16 cellular contexts compared by ENCODE assay signal in genomic region chr15:62993066-62993465, GRCh38. TPM values are rescaled to one million over a fixed set of nuclear protein-coding genes. Genes with fewer than 3 reads are reported as not detected.
DNase-seq lines count a peak whose midpoint lies in the region; ATAC-seq and TF ChIP-seq lines count a peak whose summit lies in the region.
"Had no signal": no experiment of that assay in that cellular context is flagged by ENCODE, and none has a peak within 500 bp of the region (broad histone marks: within the 10 kb centered on the region; RNA-seq: fewer than 3 reads in every experiment).

No MANE protein-coding gene starts in this region.

- H3K79me2 ChIP-seq in H9 (ENCODE audit: insufficient read depth, low read length) (no peaks in the 10 kb centered on the region), trophoblast cell (ENCODE audit: control insufficient read depth, insufficient read depth, low read length, poor library complexity) (peaks cover 14% of the 10 kb centered on the region)

- H3K9me3 ChIP-seq in H9 (ENCODE audit: control insufficient read depth, low read depth, low read length) (no peaks in the 10 kb centered on the region), mesenchymal stem cell (ENCODE audit: control insufficient read depth, low read length) (no peaks in the 10 kb centered on the region), trophoblast cell (ENCODE audit: insufficient read depth, low read depth, low read length) (no peaks in the 10 kb centered on the region)
- H3K9me3 ChIP-seq: BLaER1 had no signal

- no peak overlapping the region for H3K4me3 ChIP-seq in mesenchymal stem cell (ENCODE audit: insufficient read depth in 1 of 2, low read depth in 1 of 2, low read length in 2 of 2)
- H3K4me3 ChIP-seq in trophoblast cell (ENCODE audit: low read depth, low read length): no peak overlapping the region
- H3K4me3 ChIP-seq: BLaER1, GM23338 had no signal

- H4K91ac ChIP-seq in H9 (ENCODE audit: insufficient read length, low read depth, low read length) (no peak overlapping the region), mesenchymal stem cell (ENCODE audit: low read length) (no peak overlapping the region), trophoblast cell (ENCODE audit: low read depth, low read length) (peak overlapping the region; percentile 63)

- H3K27me3 ChIP-seq in H9 (ENCODE audit: insufficient read depth, low read length) (no peaks in the 10 kb centered on the region), mesenchymal stem cell (ENCODE audit: control insufficient read depth in 1 of 2, insufficient read depth in 1 of 2, low read length in 2 of 2) (peaks cover 0 to 5% of the 10 kb centered on the region in 2 experiments), trophoblast cell (ENCODE audit: insufficient read depth, low read length) (no peaks in the 10 kb centered on the region)
- H3K27me3 ChIP-seq: BLaER1 had no signal

- H3K27me3 Mint-ChIP-seq in H9 (ENCODE audit: low read depth) (no peaks in the 10 kb centered on the region; the same call in 1 of the 2 replicates), osteocyte (ENCODE audit: unreplicated experiment) (no peaks in the 10 kb centered on the region)

- peaks cover 21 to 29% of the 10 kb centered on the region in 2 experiments for H3K4me1 Mint-ChIP-seq in H9
- peaks cover 59% of the 10 kb centered on the region for H3K4me1 Mint-ChIP-seq in osteocyte (ENCODE audit: unreplicated experiment)
- H3K4me1 Mint-ChIP-seq: CD4-positive, alpha-beta memory T cell had no signal

- no peaks in the 10 kb centered on the region for H3K79me1 ChIP-seq in H9 (ENCODE audit: insufficient read depth, low read depth, low read length, poor library complexity, severe bottlenecking)
- H3K79me1 ChIP-seq in mesenchymal stem cell (replicated peaks; ENCODE audit: low read length, poor library complexity, severe bottlenecking): no peaks in the 10 kb centered on the region
- peaks cover 48% of the 10 kb centered on the region for H3K79me1 ChIP-seq in trophoblast cell (ENCODE audit: low read length)

- no peak overlapping the region for H3T11ph ChIP-seq in H9 (ENCODE audit: low read length)

- no peak overlapping the region for H2BK12ac ChIP-seq in H9 (ENCODE audit: insufficient read length, low read depth, low read length)
- no peak overlapping the region for H2BK12ac ChIP-seq in mesenchymal stem cell (ENCODE audit: low read length in 2 of 2)
- H2BK12ac ChIP-seq in trophoblast cell (ENCODE audit: low read length): peak overlapping the region; percentile 72

- no peak overlapping the region for H2BK20ac ChIP-seq in H9 (ENCODE audit: low read depth, low read length, poor library complexity, severe bottlenecking)

- H3K14ac ChIP-seq in H9 (ENCODE audit: insufficient read depth, low read length) (no peak overlapping the region), mesenchymal stem cell (ENCODE audit: low read length in 2 of 2) (no peak overlapping the region), trophoblast cell (ENCODE audit: low read length) (peak overlapping the region; percentile 14)

- H3K18ac ChIP-seq in H9 (ENCODE audit: insufficient read length, low read depth, low read length) (no peak overlapping the region), mesenchymal stem cell (ENCODE audit: low read depth in 1 of 2, low read length in 2 of 2) (no peak overlapping the region), trophoblast cell (ENCODE audit: low read length) (no peak overlapping the region)

- H4K8ac ChIP-seq in H9 (replicated peaks; ENCODE audit: insufficient read length, low read depth, low read length) (no peak overlapping the region), mesenchymal stem cell (ENCODE audit: low read length) (no peak overlapping the region), trophoblast cell (ENCODE audit: low read depth, low read length) (no peak overlapping the region)

- H4K20me1 ChIP-seq in H9 (ENCODE audit: control insufficient read depth, insufficient read depth, insufficient read length): no peaks in the 10 kb centered on the region
- H4K20me1 ChIP-seq: BLaER1 had no signal

- WGBS in H9 (ENCODE audit: extremely low coverage, insufficient read length, low lambda C conversion rate): no CpG with 5 or more reads among the region's 7 CpGs
- WGBS in mesenchymal stem cell: 97% methylated on average over 7 of the region's 7 CpGs
- WGBS in trophoblast cell (ENCODE audit: extremely low coverage, insufficient coverage, insufficient read length): no CpG with 5 or more reads among the region's 7 CpGs

- H2BK120ac ChIP-seq in H9 (ENCODE audit: low read depth, low read length, poor library complexity, severe bottlenecking): no peak overlapping the region
- H2BK120ac ChIP-seq in mesenchymal stem cell (ENCODE audit: low read depth, low read length): no peak overlapping the region
- no peak overlapping the region for H2BK120ac ChIP-seq in trophoblast cell (ENCODE audit: insufficient read depth, low read length, poor library complexity)

- ATAC-seq in GM21515 (IDR thresholded peaks at IDR 0.05; ENCODE audit: unreplicated experiment): no peak
- ATAC-seq: GM23338 had no signal

- H3K36me3 ChIP-seq in mesenchymal stem cell (ENCODE audit: control insufficient read depth in 1 of 2, insufficient read depth in 2 of 2, low read depth in 1 of 2, low read length in 2 of 2) (no peaks in the 10 kb centered on the region), trophoblast cell (ENCODE audit: control insufficient read depth in 1 of 2, insufficient read depth in 2 of 2, low read length in 2 of 2) (no peaks in the 10 kb centered on the region)
- H3K36me3 ChIP-seq: BLaER1 had no signal

- no peak overlapping the region for H4K5ac ChIP-seq in H9 (ENCODE audit: insufficient read length, low read depth, low read length)

- H2BK5ac ChIP-seq in H9 (ENCODE audit: insufficient read length, low read length) (no peak overlapping the region), mesenchymal stem cell (ENCODE audit: low read depth, low read length, poor library complexity, severe bottlenecking) (no peak overlapping the region), trophoblast cell (ENCODE audit: low read depth, low read length, poor library complexity) (no peak overlapping the region)

- no peak for TF ChIP-seq CTCF in H9 (conservative IDR thresholded peaks at IDR 0.05)
- TF ChIP-seq CTCF in VCaP (conservative IDR thresholded peaks at IDR 0.05): no peak
- TF ChIP-seq CTCF in osteocyte (IDR thresholded peaks at IDR 0.05): no peak

- no peak overlapping the region for H3K4me2 ChIP-seq in H9 (ENCODE audit: insufficient read depth, insufficient read length, low read length)
- H3K4me2 ChIP-seq in mesenchymal stem cell (ENCODE audit: low read length, poor library complexity, severe bottlenecking): no peak overlapping the region
- H3K4me2 ChIP-seq in trophoblast cell (ENCODE audit: low read length): no peak overlapping the region
- H3K4me2 ChIP-seq: BLaER1, GM23338 had no signal

- no peaks in the 10 kb centered on the region for H3K4me1 ChIP-seq in H9 (ENCODE audit: insufficient read depth, low read length)
- peaks cover 11% of the 10 kb centered on the region for H3K4me1 ChIP-seq in mesenchymal stem cell (ENCODE audit: control insufficient read depth, insufficient read depth, low read depth, low read length)
- peaks cover 12 to 22% of the 10 kb centered on the region in 2 experiments for H3K4me1 ChIP-seq in trophoblast cell (ENCODE audit: control insufficient read depth in 1 of 2, insufficient read depth in 2 of 2, low read length in 2 of 2)
- H3K4me1 ChIP-seq: BLaER1 had no signal

- H3K56ac ChIP-seq in H9 (ENCODE audit: insufficient read length, low read depth, low read length): no peak overlapping the region

- no peaks in the 10 kb centered on the region; a peak in 1 of 5 replicates for H3K9me3 Mint-ChIP-seq in H9
- no peaks in the 10 kb centered on the region for H3K9me3 Mint-ChIP-seq in osteocyte (ENCODE audit: unreplicated experiment)
- H3K9me3 Mint-ChIP-seq: GM23338 had no signal

- H2AK5ac ChIP-seq in H9 (ENCODE audit: insufficient read length, low read length) (no peak overlapping the region), mesenchymal stem cell (ENCODE audit: low read length, severe bottlenecking) (peak overlapping the region; percentile 49), trophoblast cell (ENCODE audit: low read length) (peak overlapping the region; percentile 49)

- H3K9ac ChIP-seq in H9 (ENCODE audit: extremely low read depth, insufficient read length, low read length): no peak overlapping the region
- H3K9ac ChIP-seq in mesenchymal stem cell (ENCODE audit: low read length): no peak overlapping the region
- no peak overlapping the region for H3K9ac ChIP-seq in trophoblast cell (ENCODE audit: low read length)
- H3K9ac ChIP-seq: BLaER1 had no signal

- no peaks in the 10 kb centered on the region for H3K23me2 ChIP-seq in H9 (ENCODE audit: insufficient read length, low read depth, low read length, poor library complexity, severe bottlenecking)

- no peak overlapping the region for H3K4ac ChIP-seq in H9 (ENCODE audit: low read depth, low read length)
- no peak overlapping the region for H3K4ac ChIP-seq in mesenchymal stem cell (ENCODE audit: low read depth in 1 of 2, low read length in 2 of 2)
- H3K4ac ChIP-seq in trophoblast cell (ENCODE audit: low read depth, low read length): no peak overlapping the region

- DNase-seq in H9 (no peak), mesenchymal stem cell (no peak), trophoblast cell (no peak), osteocyte (ENCODE audit: extremely low spot score, unreplicated experiment) (no peak)
- DNase-seq in activated CD4-positive, alpha-beta T cell treated with anti-CD3 and anti-CD28 coated beads for 4 hours: no peak
- DNase-seq: 8988T; CD4-positive, alpha-beta memory T cell; DMS153; DMS79; GDM1 had no signal

- peak overlapping the region; percentile 25 to 55 (median 48); a peak in 3 of 7 replicates for H3K27ac Mint-ChIP-seq in H9
- no peak overlapping the region for H3K27ac Mint-ChIP-seq in osteocyte (ENCODE audit: unreplicated experiment)
- H3K27ac Mint-ChIP-seq: CD14-positive monocyte; CD4-positive, alpha-beta memory T cell; GM23338 had no signal

- H2AFZ ChIP-seq in H9 (ENCODE audit: low read length) (no peak overlapping the region), mesenchymal stem cell (ENCODE audit: low read depth, low read length) (no peak overlapping the region), trophoblast cell (ENCODE audit: insufficient read depth, low read length, poor library complexity) (no peak overlapping the region)
- H2AFZ ChIP-seq: GM23338 had no signal

- H3K23ac ChIP-seq in H9 (ENCODE audit: insufficient read length, low read depth, low read length): no peak overlapping the region
- H3K23ac ChIP-seq in mesenchymal stem cell (ENCODE audit: low read length in 2 of 2): no peak overlapping the region
- no peak overlapping the region for H3K23ac ChIP-seq in trophoblast cell (ENCODE audit: low read length)

- H2BK15ac ChIP-seq in H9 (ENCODE audit: low read depth, low read length) (no peak overlapping the region), mesenchymal stem cell (ENCODE audit: low read depth, poor library complexity, severe bottlenecking) (no peak overlapping the region)

- no peak overlapping the region for H4K12ac ChIP-seq in trophoblast cell (ENCODE audit: low read depth, low read length)

- H3K4me3 Mint-ChIP-seq in H9 (no peak overlapping the region), osteocyte (ENCODE audit: unreplicated experiment) (no peak overlapping the region)
- H3K4me3 Mint-ChIP-seq: CD14-positive monocyte; CD4-positive, alpha-beta memory T cell; GM23338 had no signal

- H3K36me3 Mint-ChIP-seq in H9 (ENCODE audit: insufficient read depth in 1 of 3, low read depth in 3 of 3) (no peaks in the 10 kb centered on the region), osteocyte (ENCODE audit: unreplicated experiment) (no peaks in the 10 kb centered on the region)
- H3K36me3 Mint-ChIP-seq: CD14-positive monocyte; CD4-positive, alpha-beta memory T cell had no signal

- H3K27ac ChIP-seq in H9 (ENCODE audit: insufficient read length, low read depth, low read length) (no peak overlapping the region), VCaP (peak overlapping the region; percentile 42), mesenchymal stem cell (ENCODE audit: low read length, poor library complexity, severe bottlenecking) (no peak overlapping the region), trophoblast cell (ENCODE audit: low read depth, low read length) (peak overlapping the region; percentile 7)
- H3K27ac ChIP-seq: BLaER1, HL-60 had no signal

RNA-seq across cellular contexts. Expression of gene TPM1, which starts 49.5 kb away (rescaled TPM):
- total RNA-seq in H9 (2021) (731 and 748 TPM in 2 replicates), osteocyte (1,635 and 1,747 TPM in 2 replicates)
- polyA plus RNA-seq in mesenchymal stem cell (2013, experiment 1 of 2): 825 TPM
- polyA plus RNA-seq in mesenchymal stem cell (2013, experiment 2 of 2): 826 TPM
- polyA plus RNA-seq in trophoblast cell (2013): 3,520 and 3,660 TPM in 2 replicates

Comparison
In these comparisons a context has a peak if more than half of its experiments do, and no peak if none do; other contexts are left out.
1. H3K27ac ChIP-seq: peak in VCaP (single experiment) and trophoblast cell (single experiment); none in H9 (single experiment) and mesenchymal stem cell (single experiment).